Comparison of ENCODE assay signal across 1 cellular context in genomic region chr4:74320559-74321118, GRCh38.
TF ChIP-seq lines count a peak whose summit lies in the region.

No MANE protein-coding gene starts in this region.

TF ChIP-seq in endothelial cell of umbilical vein, 7 proteins besides CTCF, POLR2A, EP300 and RAD21:
- no peak for TF ChIP-seq EZH2 (IDR thresholded peaks at IDR 0.05; ENCODE audit: borderline replicate concordance, low read depth, low read length, severe bottlenecking)
- peak; percentile 12 for TF ChIP-seq GATA2 (IDR thresholded peaks at IDR 0.05; ENCODE audit: insufficient read depth, insufficient read length, low read depth, low read length)
